ENCODE assay signal across 20 cellular contexts in the genomic region with DNA sequence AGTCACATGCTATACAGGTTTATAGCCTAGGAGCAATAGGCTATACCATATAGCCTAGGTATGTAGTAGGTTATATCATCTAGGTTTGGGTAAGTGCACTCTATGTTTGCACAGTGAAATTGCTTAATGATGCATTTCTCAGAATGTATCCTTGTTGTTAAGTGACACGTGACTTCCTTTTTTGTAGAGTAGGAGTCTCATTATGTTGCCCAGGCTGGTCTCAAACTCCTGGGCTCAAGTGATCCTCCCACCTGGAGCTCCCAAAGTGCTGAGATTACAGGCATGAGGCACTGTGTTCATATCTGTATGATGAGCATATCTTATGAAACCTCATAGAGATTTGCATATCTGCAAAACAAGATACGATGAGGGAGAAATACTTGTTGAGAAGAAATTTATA. TPM values are rescaled to one million over a fixed set of nuclear protein-coding genes. Genes with fewer than 3 reads are reported as not detected.
DNase-seq lines count a peak whose midpoint lies in the region; FAIRE-seq and TF ChIP-seq lines count a peak whose summit lies in the region.
"Had no signal": no experiment of that assay in that cellular context is flagged by ENCODE, and none has a peak within 500 bp of the region (broad histone marks: within the 10 kb centered on the region; RNA-seq: fewer than 3 reads in every experiment).

No MANE protein-coding gene starts in this region.

- H3K27ac ChIP-seq in uterus: no peak overlapping the region
- H3K27ac ChIP-seq: A549, body of pancreas, C4-2B, neural progenitor cell had no signal

- TF ChIP-seq POLR2A in uterus (IDR thresholded peaks at IDR 0.05): no peak

- no peak for TF ChIP-seq CTCF in uterus (IDR thresholded peaks at IDR 0.05)

- no peaks in the 10 kb centered on the region for H3K36me3 ChIP-seq in uterus
- H3K36me3 ChIP-seq: neural progenitor cell had no signal

- FAIRE-seq in colon (lab: Jason Lieb, UNC): peak; percentile 5
- FAIRE-seq: A549 had no signal

- H3K4me3 ChIP-seq in uterus: no peak overlapping the region
- H3K4me3 ChIP-seq: A549, body of pancreas, neural progenitor cell had no signal

- H3K27me3 ChIP-seq in uterus: no peaks in the 10 kb centered on the region
- H3K27me3 ChIP-seq: body of pancreas, neural progenitor cell had no signal

- DNase-seq in NCI-H187 treated with DMSO at 0.1 percent for 48 hours (lab: John Stamatoyannopoulos, UW): peak; percentile 48
- DNase-seq in NCI-H187 (lab: John Stamatoyannopoulos, UW): no peak
- peak; percentile 29 for DNase-seq in NCI-H1048 (lab: John Stamatoyannopoulos, UW)
- DNase-seq in NCI-H510A (lab: John Stamatoyannopoulos, UW): peak; percentile 39
- DNase-seq in uterus: no peak
- DNase-seq in activated CD4-positive, CD25-positive, alpha-beta regulatory T cell treated with anti-CD3 and anti-CD28 coated beads, Interleukin-2, amount 50 U/mL, for 72 hours: no peak
- no peak for DNase-seq in nucleus accumbens (lab: John Stamatoyannopoulos, UW)
- DNase-seq: activated CD8-positive, alpha-beta T cell treated with anti-CD3 and anti-CD28 coated beads for 36 hours; activated naive CD8-positive, alpha-beta T cell treated with anti-CD3 and anti-CD28 coated beads for 36 hours; activated T-cell treated with anti-CD3 and anti-CD28 coated beads, Interleukin-2, amount 50 U/mL, for 48 hours; body of pancreas; foreskin melanocyte; midbrain; stimulated activated naive CD8-positive, alpha-beta T cell treated with anti-CD3 and anti-CD28 coated beads, Interleukin-15, Interleukin-2, amounts not matched to agents 100 U/mL and 50 U/mL, for 24 hours; T-cell; trophoblast cell had no signal

- H3K4me1 ChIP-seq in uterus: no peaks in the 10 kb centered on the region
- H3K4me1 ChIP-seq: A549, neural progenitor cell had no signal

- H3K9me3 ChIP-seq in uterus: no peaks in the 10 kb centered on the region
- H3K9me3 ChIP-seq: A549, body of pancreas had no signal

- intact Hi-C loops in uterus (cut with DNase I; ENCODE audit: low total_unique reads): no loop called here

RNA-seq across cellular contexts. Expression of gene ABCB10, which starts 13.8 kb away (rescaled TPM):
- total RNA-seq in uterus: 10 to 100 TPM in 2 of 4 donors, 1 to 10 TPM in 2; 4.7 to 26.8 (median 15.4) TPM

RNA-seq across cellular contexts. Expression of gene TAF5L, which starts 53.6 kb away (rescaled TPM):
- total RNA-seq in uterus: 10 to 100 TPM in 2 of 4 donors, 1 to 10 TPM in 1, under 1 TPM in 1; 0.88 to 22.2 (median 9.2) TPM

RNA-seq across cellular contexts. Expression of gene URB2, which starts 53.8 kb away (rescaled TPM):
- 10 to 100 TPM in 2 of 4 donors, 1 to 10 TPM in 2; 2.3 to 17.8 (median 8.6) TPM for total RNA-seq in uterus

Comparison
In these comparisons a context has a peak if more than half of its experiments do, and no peak if none do; other contexts are left out.
1. DNase-seq: peak in NCI-H187 treated with DMSO at 0.1 percent for 48 hours (single experiment), NCI-H1048 (single experiment) and NCI-H510A (single experiment); none in NCI-H187 (0 of 2), uterus (0 of 2), activated CD4-positive, CD25-positive, alpha-beta regulatory T cell treated with anti-CD3 and anti-CD28 coated beads, Interleukin-2, amount 50 U/mL, for 72 hours (single experiment) and nucleus accumbens (0 of 56).